1 cellular context compared by ENCODE assay signal in genomic region chr9:136847065-136847826, GRCh38.
A peak's percentile ranks its signal among the peaks of the same experiment; 100 is the strongest.
TF ChIP-seq lines count a peak whose summit lies in the region.

No MANE protein-coding gene starts in this region.

TF ChIP-seq in K562, 482 proteins besides CTCF, POLR2A, EP300 and RAD21 (continued from another document and continues in another):
- TF ChIP-seq CHD4 (IDR thresholded peaks at IDR 0.05; ENCODE audit: insufficient read depth, insufficient replicate concordance, low read depth, low read length, poor library complexity, severe bottlenecking) (no peak), ZNF274 (IDR thresholded peaks at IDR 0.05; ENCODE audit: borderline replicate concordance, low read depth, low read length) (no peak), ZNF785 (CRISPR knock-in tag; IDR thresholded peaks at IDR 0.05) (no peak), AFF4 (CRISPR knock-in tag; IDR thresholded peaks at IDR 0.05) (0 out of 2 replicates have a peak, but pooled peaks have one; percentile 57), NCOA6 (IDR thresholded peaks at IDR 0.05) (peak; percentile 97), HLTF (IDR thresholded peaks at IDR 0.05) (no peak), ZNF140 (CRISPR knock-in tag; IDR thresholded peaks at IDR 0.05) (no peak), CHD1 (IDR thresholded peaks at IDR 0.05; ENCODE audit: low read length) (no peak), PRPF4 (IDR thresholded peaks at IDR 0.05; ENCODE audit: insufficient read depth, low read depth, low read length, poor library complexity, severe bottlenecking) (no peak), ZNF707 (CRISPR knock-in tag; conservative IDR thresholded peaks at IDR 0.05) (no peak), DDX20 (tag; IDR thresholded peaks at IDR 0.05; ENCODE audit: low read depth) (no peak), TOE1 (IDR thresholded peaks at IDR 0.05; ENCODE audit: borderline replicate concordance) (0 out of 2 replicates have a peak, but pooled peaks have one; percentile 45), TOE1 (CRISPR knock-in tag; IDR thresholded peaks at IDR 0.05; ENCODE audit: borderline replicate concordance, low read depth) (no peak), HSF4 (CRISPR knock-in tag; IDR thresholded peaks at IDR 0.05; ENCODE audit: borderline replicate concordance) (no peak), LCOR (CRISPR knock-in tag; IDR thresholded peaks at IDR 0.05) (0 out of 2 replicates have a peak, but pooled peaks have one; percentile 50), ZNF354B (CRISPR knock-in tag; IDR thresholded peaks at IDR 0.05) (no peak), IFI16 (CRISPR knock-in tag; IDR thresholded peaks at IDR 0.05) (no peak), GTF2A2 (tag; IDR thresholded peaks at IDR 0.05) (no peak), ZNF143 (CRISPR knock-in tag; IDR thresholded peaks at IDR 0.05) (no peak), CBFB (CRISPR knock-in tag; IDR thresholded peaks at IDR 0.05) (0 out of 2 replicates have a peak, but pooled peaks have one; percentile 59), E2F6 (IDR thresholded peaks at IDR 0.05; ENCODE audit: borderline replicate concordance in 1 of 2, extremely low read depth in 1 of 2, insufficient read depth in 1 of 2, insufficient read length in 1 of 2, low read depth in 1 of 2, low read length in 1 of 2, poor library complexity in 1 of 2, severe bottlenecking in 1 of 2) (peak in 1 of 2 experiments; percentile 8), RBM15 (IDR thresholded peaks at IDR 0.05; ENCODE audit: insufficient read depth, low read length) (no peak), HOMEZ (CRISPR knock-in tag; IDR thresholded peaks at IDR 0.05) (no peak), SIN3B (IDR thresholded peaks at IDR 0.05; ENCODE audit: low read depth) (no peak), MTF1 (CRISPR knock-in tag; IDR thresholded peaks at IDR 0.05; ENCODE audit: borderline replicate concordance) (no peak), NR4A1 (CRISPR knock-in tag; IDR thresholded peaks at IDR 0.05) (no peak), NR4A1 (tag; IDR thresholded peaks at IDR 0.05) (no peak), LARP7 (IDR thresholded peaks at IDR 0.05) (no peak), ZC3H4 (CRISPR knock-in tag; IDR thresholded peaks at IDR 0.05; ENCODE audit: borderline replicate concordance) (no peak), YY1 (IDR thresholded peaks at IDR 0.05; ENCODE audit: borderline replicate concordance in 1 of 3, control insufficient read depth in 1 of 3, extremely low read depth in 1 of 3, insufficient read depth in 3 of 3, insufficient read length in 1 of 3, insufficient replicate concordance in 2 of 3, low read depth in 1 of 3, low read length in 2 of 3) (peak in 1 of 3 experiments; percentile 53), XRCC3 (IDR thresholded peaks at IDR 0.05) (no peak), ZBTB33 (CRISPR knock-in tag; IDR thresholded peaks at IDR 0.05) (peak; percentile 96), ZNF280B (CRISPR knock-in tag; IDR thresholded peaks at IDR 0.05) (no peak), PHTF2 (CRISPR knock-in tag; IDR thresholded peaks at IDR 0.05) (no peak), SAP30 (IDR thresholded peaks at IDR 0.05; ENCODE audit: borderline replicate concordance, insufficient read depth, low read depth, low read length, poor library complexity, severe bottlenecking) (no peak), BRCA1 (IDR thresholded peaks at IDR 0.05) (no peak), BRCA1 (CRISPR knock-in tag; IDR thresholded peaks at IDR 0.05) (no peak), NEUROD1 (IDR thresholded peaks at IDR 0.05; ENCODE audit: borderline replicate concordance, low read depth, low read length, partially characterized antibody) (no peak), HOXB6 (CRISPR knock-in tag; IDR thresholded peaks at IDR 0.05; ENCODE audit: borderline replicate concordance) (no peak), ZNF124 (CRISPR knock-in tag; IDR thresholded peaks at IDR 0.05) (no peak), ATF7 (IDR thresholded peaks at IDR 0.05) (no peak), ELF1 (tag; IDR thresholded peaks at IDR 0.05) (no peak), SNRNP70 (optimal IDR thresholded peaks at IDR 0.05; ENCODE audit: low read depth, low read length) (no peak), RBM39 (optimal IDR thresholded peaks at IDR 0.05; ENCODE audit: low read depth, low read length) (no peak), EGR1 (conservative IDR thresholded peaks at IDR 0.05) (0 out of 2 replicates have a peak, but pooled peaks have one; percentile 6), ZNF57 (CRISPR knock-in tag; IDR thresholded peaks at IDR 0.05) (no peak), ZNF408 (CRISPR knock-in tag; IDR thresholded peaks at IDR 0.05; ENCODE audit: low read depth) (no peak), TAF15 (IDR thresholded peaks at IDR 0.05; ENCODE audit: low read depth, low read length) (no peak), NCOR1 (IDR thresholded peaks at IDR 0.05) (no peak), ATF3 (IDR thresholded peaks at IDR 0.05) (peak; percentile 35; the same call in 1 of the 2 replicates), ATF3 (CRISPR knock-in tag; conservative IDR thresholded peaks at IDR 0.05) (no peak)
- TF ChIP-seq, protein P1, sequence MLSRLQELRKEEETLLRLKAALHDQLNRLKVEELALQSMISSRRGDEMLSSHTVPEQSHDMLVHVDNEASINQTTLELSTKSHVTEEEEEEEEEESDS (CRISPR knock-in tag; IDR thresholded peaks at IDR 0.05): no peak
- TF ChIP-seq, protein P2, sequence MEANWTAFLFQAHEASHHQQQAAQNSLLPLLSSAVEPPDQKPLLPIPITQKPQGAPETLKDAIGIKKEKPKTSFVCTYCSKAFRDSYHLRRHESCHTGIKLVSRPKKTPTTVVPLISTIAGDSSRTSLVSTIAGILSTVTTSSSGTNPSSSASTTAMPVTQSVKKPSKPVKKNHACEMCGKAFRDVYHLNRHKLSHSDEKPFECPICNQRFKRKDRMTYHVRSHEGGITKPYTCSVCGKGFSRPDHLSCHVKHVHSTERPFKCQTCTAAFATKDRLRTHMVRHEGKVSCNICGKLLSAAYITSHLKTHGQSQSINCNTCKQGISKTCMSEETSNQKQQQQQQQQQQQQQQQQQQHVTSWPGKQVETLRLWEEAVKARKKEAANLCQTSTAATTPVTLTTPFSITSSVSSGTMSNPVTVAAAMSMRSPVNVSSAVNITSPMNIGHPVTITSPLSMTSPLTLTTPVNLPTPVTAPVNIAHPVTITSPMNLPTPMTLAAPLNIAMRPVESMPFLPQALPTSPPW (CRISPR knock-in tag; IDR thresholded peaks at IDR 0.05): peak; percentile 61
- TF ChIP-seq, protein P3, sequence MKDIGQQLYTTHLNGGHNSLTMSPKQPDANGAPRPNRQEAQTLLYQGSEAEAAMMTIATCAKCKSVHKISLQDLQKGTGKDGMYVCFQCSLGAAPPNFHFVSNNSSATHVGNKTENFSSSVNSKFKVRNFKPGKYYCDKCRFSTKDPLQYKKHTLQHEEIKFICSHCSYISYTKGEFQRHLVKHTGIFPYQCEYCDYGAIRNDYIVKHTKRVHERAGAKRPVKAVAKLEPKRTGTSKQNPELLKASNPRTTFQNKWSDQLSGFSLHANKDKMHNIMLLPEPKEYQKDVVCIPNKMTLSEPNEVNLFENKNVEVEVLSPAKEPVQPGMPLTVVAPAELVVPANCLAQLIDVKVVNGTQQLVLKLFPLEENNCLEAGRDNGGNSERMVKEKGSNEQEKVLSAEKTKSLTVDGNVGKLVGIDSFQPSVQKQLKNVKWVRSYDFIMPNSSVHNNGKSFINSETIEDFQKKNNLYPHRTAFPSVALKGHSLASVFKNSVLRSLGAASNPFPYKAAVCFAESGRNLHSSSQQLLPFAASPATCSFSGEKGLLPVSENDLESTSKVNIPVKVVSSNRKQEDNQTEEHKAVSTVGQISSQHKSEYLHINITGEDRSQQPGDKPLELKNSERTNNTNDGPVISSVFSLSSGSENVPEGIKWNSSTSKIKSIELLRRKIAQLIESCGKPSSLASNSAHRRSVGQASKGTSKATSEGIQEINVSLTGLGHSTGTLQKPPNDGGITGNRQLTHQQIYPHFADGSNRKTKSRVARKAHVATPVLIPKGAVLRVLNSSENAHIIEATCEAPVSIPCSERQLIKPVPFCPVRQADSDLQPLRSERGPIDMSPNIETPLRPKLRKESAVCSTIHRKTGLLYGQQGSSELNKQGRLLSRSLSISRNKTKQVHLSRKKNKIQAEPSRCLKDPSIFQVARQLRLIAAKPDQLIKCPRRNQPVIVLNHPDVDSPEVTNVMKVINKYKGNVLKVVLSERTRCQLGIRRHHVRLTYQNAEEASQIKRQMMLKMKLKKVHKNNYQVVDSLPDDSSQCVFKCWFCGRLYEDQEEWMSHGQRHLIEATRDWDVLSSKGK (CRISPR knock-in tag; IDR thresholded peaks at IDR 0.05): no peak
- TF ChIP-seq, protein P4, sequence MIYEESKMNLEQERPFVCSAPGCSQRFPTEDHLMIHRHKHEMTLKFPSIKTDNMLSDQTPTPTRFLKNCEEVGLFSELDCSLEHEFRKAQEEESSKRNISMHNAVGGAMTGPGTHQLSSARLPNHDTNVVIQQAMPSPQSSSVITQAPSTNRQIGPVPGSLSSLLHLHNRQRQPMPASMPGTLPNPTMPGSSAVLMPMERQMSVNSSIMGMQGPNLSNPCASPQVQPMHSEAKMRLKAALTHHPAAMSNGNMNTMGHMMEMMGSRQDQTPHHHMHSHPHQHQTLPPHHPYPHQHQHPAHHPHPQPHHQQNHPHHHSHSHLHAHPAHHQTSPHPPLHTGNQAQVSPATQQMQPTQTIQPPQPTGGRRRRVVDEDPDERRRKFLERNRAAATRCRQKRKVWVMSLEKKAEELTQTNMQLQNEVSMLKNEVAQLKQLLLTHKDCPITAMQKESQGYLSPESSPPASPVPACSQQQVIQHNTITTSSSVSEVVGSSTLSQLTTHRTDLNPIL (CRISPR knock-in tag; IDR thresholded peaks at IDR 0.05): no peak
